In the genomic region with DNA sequence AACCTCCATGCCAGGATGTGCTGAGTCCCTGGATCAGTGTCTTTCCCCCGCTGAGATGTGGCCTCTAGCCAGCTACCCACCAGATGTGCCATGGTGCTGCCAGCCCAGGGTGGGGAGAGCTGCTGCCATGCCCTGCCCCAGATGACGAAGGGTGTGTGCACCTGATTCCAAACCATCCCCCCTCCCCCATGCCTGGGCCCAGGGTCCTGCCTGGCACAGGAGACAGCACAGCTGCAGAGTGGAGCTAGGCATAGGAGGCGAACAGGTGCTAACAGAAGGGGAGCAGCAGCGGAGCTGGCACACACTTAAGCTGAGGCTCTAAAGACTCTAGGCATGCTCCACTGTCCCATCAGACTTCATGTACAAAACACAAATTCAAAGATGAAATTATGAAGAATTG, we compare ENCODE assay signal across 23 cellular contexts.
"Had no signal": no experiment of that assay in that cellular context is flagged by ENCODE, and none has a peak within 500 bp of the region (broad histone marks: within the 10 kb centered on the region; RNA-seq: fewer than 3 reads in every experiment).

No MANE protein-coding gene starts in this region.

- H3K9ac ChIP-seq: parathyroid adenoma had no signal

- H3K4me1 ChIP-seq: parathyroid adenoma, stomach, suprapubic skin, tibial nerve, vagina had no signal

- H3K9me3 Mint-ChIP-seq: activated T-helper 17 cell treated with anti-CD3 and anti-CD28 coated beads, Interleukin-2, amount 50 U/mL, for 72 hours; immature natural killer cell; natural killer cell treated with Interleukin-12 subunit alpha and Interleukin-12 subunit beta and Interleukin-15 and Interleukin-18, amount 100 ng/mL, for 72 hours; stimulated activated effector memory CD8-positive, alpha-beta T cell treated with anti-CD3 and anti-CD28 coated beads, Interleukin-12 subunit alpha, Interleukin-12 subunit beta, amount 100 ng/mL, for 72 hours had no signal

- H3K4me3 Mint-ChIP-seq: activated naive CD8-positive, alpha-beta T cell; activated T-helper 17 cell treated with anti-CD3 and anti-CD28 coated beads, Interleukin-2, amount 50 U/mL, for 72 hours; immature natural killer cell; natural killer cell treated with Interleukin-12 subunit alpha and Interleukin-12 subunit beta and Interleukin-15 and Interleukin-18, amount 100 ng/mL, for 72 hours; stimulated activated effector memory CD8-positive, alpha-beta T cell treated with anti-CD3 and anti-CD28 coated beads, Interleukin-12 subunit alpha, Interleukin-12 subunit beta, amount 100 ng/mL, for 72 hours had no signal

- H3K27ac Mint-ChIP-seq: activated naive CD8-positive, alpha-beta T cell; activated T-helper 17 cell treated with anti-CD3 and anti-CD28 coated beads, Interleukin-2, amount 50 U/mL, for 72 hours; immature natural killer cell; natural killer cell treated with Interleukin-12 subunit alpha and Interleukin-12 subunit beta and Interleukin-15 and Interleukin-18, amount 100 ng/mL, for 72 hours; stimulated activated effector memory CD8-positive, alpha-beta T cell treated with anti-CD3 and anti-CD28 coated beads, Interleukin-12 subunit alpha, Interleukin-12 subunit beta, amount 100 ng/mL, for 72 hours had no signal

- DNase-seq: activated CD4-positive, alpha-beta T cell treated with anti-CD3 and anti-CD28 coated beads for 1 hour; activated T-cell treated with anti-CD3 and anti-CD28 coated beads, Interleukin-2, amount 50 U/mL, for 1 hour; adrenal gland; brain microvascular endothelial cell; effector memory CD4-positive, alpha-beta T cell; foreskin melanocyte; immature natural killer cell; right cardiac atrium; stimulated activated CD4-positive, alpha-beta T cell treated with anti-CD3 and anti-CD28 coated beads, Interleukin-12 subunit alpha, Interleukin-12 subunit beta, amount 100 ng/mL, for 4 hours; stomach had no signal

- H3K36me3 Mint-ChIP-seq: activated naive CD8-positive, alpha-beta T cell; immature natural killer cell; natural killer cell treated with Interleukin-12 subunit alpha and Interleukin-12 subunit beta and Interleukin-15 and Interleukin-18, amount 100 ng/mL, for 72 hours; stimulated activated effector memory CD8-positive, alpha-beta T cell treated with anti-CD3 and anti-CD28 coated beads, Interleukin-12 subunit alpha, Interleukin-12 subunit beta, amount 100 ng/mL, for 72 hours had no signal

- H3K4me3 ChIP-seq: adrenal gland, ascending aorta, hepatocyte, lung, stomach, suprapubic skin, tibial nerve, vagina had no signal

- H3K9me3 ChIP-seq: adrenal gland, ascending aorta, stomach, suprapubic skin, tibial nerve, vagina had no signal

- H3K4me2 ChIP-seq: hepatocyte had no signal

- H3K27me3 ChIP-seq: adrenal gland, ascending aorta, brain microvascular endothelial cell, hepatocyte, stomach, suprapubic skin, tibial nerve, vagina had no signal

- ATAC-seq: activated T-helper 17 cell treated with anti-CD3 and anti-CD28 coated beads, Interleukin-2, amount 50 U/mL, for 72 hours; esophagus mucosa; left lobe of liver; natural killer cell treated with Interleukin-12 subunit alpha and Interleukin-12 subunit beta and Interleukin-15 and Interleukin-18, amount 100 ng/mL, for 72 hours; right cardiac atrium; stimulated activated effector memory CD8-positive, alpha-beta T cell treated with anti-CD3 and anti-CD28 coated beads, Interleukin-12 subunit alpha, Interleukin-12 subunit beta, amount 100 ng/mL, for 72 hours had no signal

- H3K36me3 ChIP-seq: adrenal gland, ascending aorta, brain microvascular endothelial cell, stomach, suprapubic skin, tibial nerve, vagina had no signal

- H3K27me3 Mint-ChIP-seq: activated naive CD8-positive, alpha-beta T cell; activated T-helper 17 cell treated with anti-CD3 and anti-CD28 coated beads, Interleukin-2, amount 50 U/mL, for 72 hours had no signal

- H3K27ac ChIP-seq: adrenal gland, ascending aorta, brain microvascular endothelial cell, hepatocyte, parathyroid adenoma, stomach, suprapubic skin, tibial nerve, vagina had no signal

- H2AFZ ChIP-seq: hepatocyte, parathyroid adenoma had no signal

- H3K4me1 Mint-ChIP-seq: activated T-helper 17 cell treated with anti-CD3 and anti-CD28 coated beads, Interleukin-2, amount 50 U/mL, for 72 hours had no signal
